ENCODE assay signal across 18 cellular contexts in genomic region chr1:215002471-215002870, GRCh38.
DNase-seq lines count a peak whose midpoint lies in the region; ATAC-seq and TF ChIP-seq lines count a peak whose summit lies in the region.
"Had no signal": no experiment of that assay in that cellular context is flagged by ENCODE, and none has a peak within 500 bp of the region (broad histone marks: within the 10 kb centered on the region; RNA-seq: fewer than 3 reads in every experiment).

No MANE protein-coding gene starts in this region.

- ATAC-seq in sciatic nerve: peak; percentile 54
- ATAC-seq in HG03432 (IDR thresholded peaks at IDR 0.05; ENCODE audit: unreplicated experiment): no peak
- ATAC-seq: effector memory CD8-positive, alpha-beta T cell had no signal

- H3K4me1 ChIP-seq in SK-N-SH (ENCODE audit: control insufficient read depth in 1 of 2, insufficient read depth in 2 of 2, low read depth in 1 of 2, low read length in 1 of 2): peaks cover 16 to 19% of the 10 kb centered on the region in 2 experiments
- H3K4me1 ChIP-seq: tibial artery had no signal

- no peaks in the 10 kb centered on the region for H4K20me1 ChIP-seq in SK-N-SH (ENCODE audit: insufficient read depth)

- no peaks in the 10 kb centered on the region for H3K79me2 ChIP-seq in SK-N-SH (ENCODE audit: insufficient read depth)
- H3K79me2 ChIP-seq: hepatocyte had no signal

- CTCF ChIA-PET in SK-N-SH (lab: Yijun Ruan, JAX): no interaction called here

- 7% methylated on average over 4 of the region's 4 CpGs for WGBS in SK-N-SH (ENCODE audit: low lambda C conversion rate)

- no peaks in the 10 kb centered on the region for H3K9me3 ChIP-seq in SK-N-SH
- H3K9me3 ChIP-seq: breast epithelium, tibial artery had no signal

- no peaks in the 10 kb centered on the region for H3K36me3 ChIP-seq in SK-N-SH (replicated peaks in 1 of 2; ENCODE audit: control insufficient read depth in 1 of 2, insufficient read depth in 2 of 2, low read length in 1 of 2)
- H3K36me3 ChIP-seq: breast epithelium, tibial artery had no signal

- intact Hi-C loops in sciatic nerve (cut with DNase I): no loop called here

- no peak overlapping the region for H3K9ac ChIP-seq in SK-N-SH

- TF ChIP-seq CTCF in SK-N-SH (IDR thresholded peaks at IDR 0.05): no peak

- no peaks in the 10 kb centered on the region for H3K27me3 ChIP-seq in SK-N-SH (ENCODE audit: insufficient read depth)
- H3K27me3 ChIP-seq: breast epithelium, hepatocyte, tibial artery had no signal

- POLR2A ChIA-PET in SK-N-SH (lab: Yijun Ruan, JAX): no interaction called here

- peaks cover 28% of the 10 kb centered on the region for H3F3A ChIP-seq in SK-N-SH (replicated peaks; ENCODE audit: insufficient read depth)

- peak overlapping the region; percentile 12; the same call in 1 of the 2 replicates for H2AFZ ChIP-seq in SK-N-SH (ENCODE audit: low read depth)
- H2AFZ ChIP-seq: hepatocyte had no signal

- H3K9me2 ChIP-seq in SK-N-SH: no peaks in the 10 kb centered on the region

- no peak overlapping the region for H3K4me2 ChIP-seq in SK-N-SH
- H3K4me2 ChIP-seq: hepatocyte had no signal

- no peak overlapping the region for H3K4me3 ChIP-seq in SK-N-SH (ENCODE audit: low read depth in 2 of 2, low read length in 1 of 2)
- H3K4me3 ChIP-seq: breast epithelium, hepatocyte, tibial artery had no signal

- peak overlapping the region; percentile 74 to 84; a peak in 3 of 4 replicates for H3K27ac ChIP-seq in SK-N-SH (ENCODE audit: low read depth in 2 of 2, low read length in 1 of 2)
- H3K27ac ChIP-seq: hepatocyte, tibial artery had no signal

- no peak for TF ChIP-seq RAD21 in SK-N-SH (IDR thresholded peaks at IDR 0.05; ENCODE audit: low read length)

- DNase-seq in GM03348 (ENCODE audit: low spot score) (peak; percentile 72), SK-N-SH (no peak), fibroblast of gingiva (ENCODE audit: low read depth) (peak; percentile 96), sciatic nerve (ENCODE audit: low spot score) (no peak), NCI-H2081 treated with DMSO at 0.1 percent for 48 hours (lab: John Stamatoyannopoulos, UW) (no peak), OCI-M1 (lab: John Stamatoyannopoulos, UW) (no peak), NCI-H2107 (lab: John Stamatoyannopoulos, UW) (no peak)
- DNase-seq: activated gamma-delta T cell treated with Interleukin-2 at 50 U/mL for 16 hours; effector memory CD8-positive, alpha-beta T cell; KBM-7; naive B cell; NCI-H146; SHP77 treated with DMSO at 0.1 percent for 48 hours; stimulated activated CD4-positive, alpha-beta T cell treated with anti-CD3 and anti-CD28 coated beads, Interleukin-2, amount 100 ng/mL, for 24 hours; tibial artery had no signal

- peak; percentile 19 to 96; a peak in 2 of 4 replicates for TF ChIP-seq EP300 in SK-N-SH (IDR thresholded peaks at IDR 0.05; ENCODE audit: borderline replicate concordance in 1 of 2, low read depth in 1 of 2, low read length in 1 of 2)

TF ChIP-seq in SK-N-SH, 30 proteins besides CTCF, POLR2A, EP300 and RAD21 (continues in another document):
- TF ChIP-seq TCF12 (IDR thresholded peaks at IDR 0.05) (peak; percentile 94), NRF1 (IDR thresholded peaks at IDR 0.05; ENCODE audit: low read depth, low read length) (no peak), MEF2A (IDR thresholded peaks at IDR 0.05; ENCODE audit: borderline replicate concordance, low read depth) (peak; percentile 75; the same call in 1 of the 2 replicates), MAX (IDR thresholded peaks at IDR 0.05; ENCODE audit: low read depth) (peak; percentile 90), EZH2phosphoT487 (IDR thresholded peaks at IDR 0.05; ENCODE audit: borderline replicate concordance, low read depth) (no peak), RFX5 (IDR thresholded peaks at IDR 0.05; ENCODE audit: low read length) (no peak), RCOR1 (IDR thresholded peaks at IDR 0.05; ENCODE audit: low read length) (no peak), POLR2AphosphoS5 (IDR thresholded peaks at IDR 0.05; ENCODE audit: low read depth, low read length) (no peak), TAF1 (IDR thresholded peaks at IDR 0.05; ENCODE audit: borderline replicate concordance, low read depth, low read length) (no peak), GABPA (IDR thresholded peaks at IDR 0.05; ENCODE audit: low read depth) (no peak), NFIC (IDR thresholded peaks at IDR 0.05; ENCODE audit: borderline replicate concordance) (peak; percentile 95), GATA2 (CRISPR knock-in tag; IDR thresholded peaks at IDR 0.05) (no peak), CHD2 (IDR thresholded peaks at IDR 0.05; ENCODE audit: low read length, partially characterized antibody) (no peak), ELF1 (IDR thresholded peaks at IDR 0.05) (peak; percentile 55; the same call in 1 of the 2 replicates), FOSL2 (IDR thresholded peaks at IDR 0.05; ENCODE audit: borderline replicate concordance, low read depth) (peak; percentile 64), FOXM1 (IDR thresholded peaks at IDR 0.05; ENCODE audit: low read depth) (peak; percentile 85; the same call in 1 of the 2 replicates), MXI1 (IDR thresholded peaks at IDR 0.05; ENCODE audit: low read depth, low read length) (no peak)
- TF ChIP-seq, protein P1, sequence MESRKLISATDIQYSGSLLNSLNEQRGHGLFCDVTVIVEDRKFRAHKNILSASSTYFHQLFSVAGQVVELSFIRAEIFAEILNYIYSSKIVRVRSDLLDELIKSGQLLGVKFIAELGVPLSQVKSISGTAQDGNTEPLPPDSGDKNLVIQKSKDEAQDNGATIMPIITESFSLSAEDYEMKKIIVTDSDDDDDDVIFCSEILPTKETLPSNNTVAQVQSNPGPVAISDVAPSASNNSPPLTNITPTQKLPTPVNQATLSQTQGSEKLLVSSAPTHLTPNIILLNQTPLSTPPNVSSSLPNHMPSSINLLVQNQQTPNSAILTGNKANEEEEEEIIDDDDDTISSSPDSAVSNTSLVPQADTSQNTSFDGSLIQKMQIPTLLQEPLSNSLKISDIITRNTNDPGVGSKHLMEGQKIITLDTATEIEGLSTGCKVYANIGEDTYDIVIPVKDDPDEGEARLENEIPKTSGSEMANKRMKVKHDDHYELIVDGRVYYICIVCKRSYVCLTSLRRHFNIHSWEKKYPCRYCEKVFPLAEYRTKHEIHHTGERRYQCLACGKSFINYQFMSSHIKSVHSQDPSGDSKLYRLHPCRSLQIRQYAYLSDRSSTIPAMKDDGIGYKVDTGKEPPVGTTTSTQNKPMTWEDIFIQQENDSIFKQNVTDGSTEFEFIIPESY (IDR thresholded peaks at IDR 0.05; ENCODE audit: borderline replicate concordance, low read depth): peak; percentile 87; the same call in 1 of the 2 replicates
- TF ChIP-seq, protein P2, sequence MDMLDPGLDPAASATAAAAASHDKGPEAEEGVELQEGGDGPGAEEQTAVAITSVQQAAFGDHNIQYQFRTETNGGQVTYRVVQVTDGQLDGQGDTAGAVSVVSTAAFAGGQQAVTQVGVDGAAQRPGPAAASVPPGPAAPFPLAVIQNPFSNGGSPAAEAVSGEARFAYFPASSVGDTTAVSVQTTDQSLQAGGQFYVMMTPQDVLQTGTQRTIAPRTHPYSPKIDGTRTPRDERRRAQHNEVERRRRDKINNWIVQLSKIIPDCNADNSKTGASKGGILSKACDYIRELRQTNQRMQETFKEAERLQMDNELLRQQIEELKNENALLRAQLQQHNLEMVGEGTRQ (IDR thresholded peaks at IDR 0.05; ENCODE audit: borderline replicate concordance, low read depth, low read length): no peak
- TF ChIP-seq, protein P3, sequence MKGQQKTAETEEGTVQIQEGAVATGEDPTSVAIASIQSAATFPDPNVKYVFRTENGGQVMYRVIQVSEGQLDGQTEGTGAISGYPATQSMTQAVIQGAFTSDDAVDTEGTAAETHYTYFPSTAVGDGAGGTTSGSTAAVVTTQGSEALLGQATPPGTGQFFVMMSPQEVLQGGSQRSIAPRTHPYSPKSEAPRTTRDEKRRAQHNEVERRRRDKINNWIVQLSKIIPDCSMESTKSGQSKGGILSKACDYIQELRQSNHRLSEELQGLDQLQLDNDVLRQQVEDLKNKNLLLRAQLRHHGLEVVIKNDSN (IDR thresholded peaks at IDR 0.05; ENCODE audit: borderline replicate concordance, low read depth): peak; percentile 20; the same call in 1 of the 2 replicates
- TF ChIP-seq, protein P4, sequence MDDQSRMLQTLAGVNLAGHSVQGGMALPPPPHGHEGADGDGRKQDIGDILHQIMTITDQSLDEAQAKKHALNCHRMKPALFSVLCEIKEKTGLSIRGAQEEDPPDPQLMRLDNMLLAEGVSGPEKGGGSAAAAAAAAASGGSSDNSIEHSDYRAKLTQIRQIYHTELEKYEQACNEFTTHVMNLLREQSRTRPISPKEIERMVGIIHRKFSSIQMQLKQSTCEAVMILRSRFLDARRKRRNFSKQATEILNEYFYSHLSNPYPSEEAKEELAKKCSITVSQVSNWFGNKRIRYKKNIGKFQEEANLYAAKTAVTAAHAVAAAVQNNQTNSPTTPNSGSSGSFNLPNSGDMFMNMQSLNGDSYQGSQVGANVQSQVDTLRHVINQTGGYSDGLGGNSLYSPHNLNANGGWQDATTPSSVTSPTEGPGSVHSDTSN (IDR thresholded peaks at IDR 0.05): peak; percentile 70

Comparison
In these comparisons a context has a peak if more than half of its experiments do, and no peak if none do; other contexts are left out.
1. DNase-seq: peak in GM03348 (single experiment) and fibroblast of gingiva (single experiment); none in SK-N-SH (single experiment), sciatic nerve (single experiment), NCI-H2081 treated with DMSO at 0.1 percent for 48 hours (single experiment), OCI-M1 (single experiment) and NCI-H2107 (single experiment).